Comparison of ENCODE assay signal across 11 cellular contexts in the genomic region with DNA sequence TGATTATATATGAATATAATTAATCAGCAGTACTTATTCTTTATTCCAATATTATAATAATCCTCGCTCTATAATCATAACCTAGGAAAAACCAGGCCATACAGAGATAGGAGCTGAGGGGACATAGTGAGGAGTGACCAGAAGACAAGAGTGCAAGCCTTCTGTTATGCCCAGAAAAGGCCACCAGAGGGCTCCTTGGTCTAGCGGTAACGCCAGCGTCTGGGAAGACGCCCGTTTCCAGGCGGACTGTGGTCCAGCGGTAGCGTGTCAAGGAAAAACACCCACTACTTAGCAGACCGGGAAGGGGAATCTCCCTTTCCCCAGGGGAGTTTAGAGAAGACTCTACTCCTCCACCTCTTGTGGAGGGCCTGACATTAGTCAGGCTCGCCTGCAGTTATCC. TPM values are rescaled to one million over a fixed set of nuclear protein-coding genes. Genes with fewer than 3 reads are reported as not detected.
A peak's percentile ranks its signal among the peaks of the same experiment; 100 is the strongest.
DNase-seq lines count a peak whose midpoint lies in the region; TF ChIP-seq lines count a peak whose summit lies in the region.
"Not testable (repeated sequence)": the region's sequence is repeated elsewhere in the genome, so short reads cannot be mapped to it uniquely, and the experiment has no call there.
"Had no signal": no experiment of that assay in that cellular context is flagged by ENCODE, and none has a peak within 500 bp of the region (broad histone marks: within the 10 kb centered on the region; RNA-seq: fewer than 3 reads in every experiment).

No MANE protein-coding gene starts in this region.

- CTCF ChIA-PET in HEK293T (lab: Yijun Ruan, JAX) = interaction anchor here (0.7 kb wide), 1 partner anchor 67 kb away, joined by 4 read pairs; no protein-coding TSS in a partner anchor
- CTCF ChIA-PET in PC-9 (lab: Charles Lee) = not testable (repeated sequence)

- H3K36me3 ChIP-seq in PC-9 (ENCODE audit: low read depth) = not testable (repeated sequence)
- H3K36me3 ChIP-seq in endodermal cell (ENCODE audit: control insufficient read depth, insufficient read depth, low read length) = peaks cover 30% of the 10 kb centered on the region

- H3F3A ChIP-seq in PC-9 (ENCODE audit: insufficient read depth, low read depth) = not testable (repeated sequence)

- H3K4me3 ChIP-seq in PC-9; endodermal cell (ENCODE audit: low read length): not testable (repeated sequence)

- H3K27ac ChIP-seq in 22Rv1; PC-9; endodermal cell (ENCODE audit: low read depth, low read length): not testable (repeated sequence)

- H3K9ac ChIP-seq in endodermal cell (ENCODE audit: extremely low read depth, low read length, poor library complexity, severe bottlenecking) = not testable (repeated sequence)

- H3K27me3 ChIP-seq in PC-9 (ENCODE audit: insufficient read depth, low read depth); endodermal cell (ENCODE audit: control insufficient read depth, insufficient read depth, low read length, poor library complexity, severe bottlenecking): not testable (repeated sequence)

- H3K4me3 Mint-ChIP-seq in endodermal cell; progenitor cell of endocrine pancreas (ENCODE audit: low read depth): not testable (repeated sequence)

- H3K4me1 ChIP-seq in PC-9 (replicated peaks; ENCODE audit: insufficient read depth); endodermal cell (ENCODE audit: control insufficient read depth, insufficient read depth, low read length): not testable (repeated sequence)

- not testable (repeated sequence) for H3K4me2 ChIP-seq in PC-9

- TF ChIP-seq CTCF in 22Rv1 (IDR thresholded peaks at IDR 0.05) (peak; percentile 76), PC-9 (conservative IDR thresholded peaks at IDR 0.05) (peak; percentile 29; the same call in 1 of the 2 replicates), endodermal cell (conservative IDR thresholded peaks at IDR 0.05) (peak; percentile 69), progenitor cell of endocrine pancreas (IDR thresholded peaks at IDR 0.05; ENCODE audit: unreplicated experiment) (peak; percentile 25)

- WGBS in endodermal cell (ENCODE audit: insufficient coverage in 1 of 2, insufficient read length in 1 of 2), 2 experiments = 94 to 100% methylated on average over 3 to 10 of the region's 11 CpGs

- H2AFZ ChIP-seq in PC-9 = not testable (repeated sequence)

- H4K20me1 ChIP-seq in PC-9 (ENCODE audit: insufficient read depth) = not testable (repeated sequence)

- DNase-seq in Daoy (ENCODE audit: low read depth) = peak; percentile 11
- peak; percentile 3 for DNase-seq in HEK293T (ENCODE audit: extremely low spot score)
- peak; percentile 14 for DNase-seq in NCI-H146 (lab: John Stamatoyannopoulos, UW)
- not testable (repeated sequence) for DNase-seq in PC-9; progenitor cell of endocrine pancreas (ENCODE audit: low spot score, unreplicated experiment)
- peak; percentile 8 for DNase-seq in activated CD4-positive, alpha-beta T cell treated with anti-CD3 and anti-CD28 coated beads for 48 hours
- peak; percentile 74 for DNase-seq in endodermal cell

- H3K9me3 Mint-ChIP-seq in endodermal cell = peaks cover 97% of the 10 kb centered on the region
- H3K9me3 Mint-ChIP-seq in progenitor cell of endocrine pancreas (ENCODE audit: low read depth) = peaks cover 64% of the 10 kb centered on the region

- H3K79me2 ChIP-seq in PC-9 (ENCODE audit: low read depth) = not testable (repeated sequence)

- H3K36me3 Mint-ChIP-seq in endodermal cell (ENCODE audit: low read depth) = peaks cover 67% of the 10 kb centered on the region
- peaks cover 43% of the 10 kb centered on the region for H3K36me3 Mint-ChIP-seq in progenitor cell of endocrine pancreas (ENCODE audit: insufficient read depth)

- H3K27me3 Mint-ChIP-seq in endodermal cell (ENCODE audit: insufficient read depth); progenitor cell of endocrine pancreas: not testable (repeated sequence)

- H3K4me1 Mint-ChIP-seq in endodermal cell; progenitor cell of endocrine pancreas (ENCODE audit: low read depth): not testable (repeated sequence)

- POLR2A ChIA-PET in HEK293T (lab: Yijun Ruan, JAX); PC-9 (lab: Charles Lee; ENCODE audit: unreplicated experiment): not testable (repeated sequence)

- intact Hi-C loops in PC-9 (cut with micrococcal nuclease; ENCODE audit: unreplicated experiment) = not testable (repeated sequence)

- H3K27ac Mint-ChIP-seq in endodermal cell, progenitor cell of endocrine pancreas: not testable (repeated sequence)

- H3K9me3 ChIP-seq in PC-9 (ENCODE audit: insufficient read depth, low read depth) = not testable (repeated sequence)
- H3K9me3 ChIP-seq in endodermal cell (ENCODE audit: control insufficient read depth, low read length) = peaks cover 99% of the 10 kb centered on the region

- not testable (repeated sequence) for BruUV-seq in PC-9 (replicated peaks; lab: Mats Ljungman, UMichigan)

- H3K9me2 ChIP-seq in PC-9 (ENCODE audit: insufficient read depth) = not testable (repeated sequence)

RNA-seq across cellular contexts. Expression of a gene that starts 46.0 kb away (rescaled TPM):
- 0.12 and 1.1 TPM in 2 replicates for total RNA-seq in Daoy (2014; rRNA removed; shearing (Covaris generic))
- total RNA-seq in PC-9 (2021) = not detected in 2 replicates
- 10 to 100 TPM in 1 of 2 donors, 1 to 10 TPM in 1; 8.6 to 23.4 TPM for total RNA-seq in endodermal cell
- 1.1 TPM for polyA plus RNA-seq in endodermal cell (2013, experiment 1 of 2)
- 1.7 TPM for polyA plus RNA-seq in endodermal cell (2013, experiment 2 of 2)
- 2.2 TPM in 2 replicates for total RNA-seq in progenitor cell of endocrine pancreas
- total RNA-seq: activated CD8-positive, alpha-beta memory T cell treated with anti-CD3 and anti-CD28 coated beads for 36 hours; activated T-cell treated with anti-CD3 and anti-CD28 coated beads, Interleukin-2, amount 50 U/mL, for 4 hours; Calu3 had no signal

Comparison
In these comparisons a context has a peak if more than half of its experiments do, and no peak if none do; other contexts are left out.
1. CTCF ChIP-seq: peak in every context shown above with its lines; median percentile 76 in 22Rv1; 69 in endodermal cell; 29 in PC-9; 25 in progenitor cell of endocrine pancreas.